ENCODE assay signal across 26 cellular contexts in genomic region chr7:112007185-112007584, GRCh38.
"Had no signal": no experiment of that assay in that cellular context is flagged by ENCODE, and none has a peak within 500 bp of the region (broad histone marks: within the 10 kb centered on the region; RNA-seq: fewer than 3 reads in every experiment).

No MANE protein-coding gene starts in this region.

- H3K27me3 ChIP-seq: stomach, suprapubic skin, testis, thyroid gland, tibial artery, tibial nerve, transverse colon, upper lobe of left lung, upper lobe of right lung, uterus, vagina had no signal

- H3K4me3 ChIP-seq: stomach, suprapubic skin, testis, thoracic aorta, thyroid gland, tibial artery, tibial nerve, transverse colon, upper lobe of left lung, upper lobe of right lung, uterus, vagina had no signal

- H3K9me3 ChIP-seq: stomach, suprapubic skin, testis, thoracic aorta, thyroid gland, tibial artery, tibial nerve, transverse colon, upper lobe of left lung, upper lobe of right lung, uterus, vagina had no signal

- ATAC-seq: stimulated activated effector memory CD8-positive, alpha-beta T cell treated with anti-CD3 and anti-CD28 coated beads, Interleukin-12 subunit alpha, Interleukin-12 subunit beta, amount 100 ng/mL, for 72 hours; stimulated activated memory B cell treated with anti-CD40 and anti-IgM and Interleukin-4, amounts not matched to agents 10 μg/mL and 1 μg/mL and 100 μg/mL, for 72 hours; stimulated activated naive B cell treated with anti-CD40 and anti-IgM and Interleukin-4, amounts not matched to agents 10 μg/mL and 1 μg/mL and 100 μg/mL, for 72 hours; stimulated activated naive CD8-positive, alpha-beta T cell treated with anti-CD3 and anti-CD28 coated beads, Interleukin-15, amount 100 ng/mL, for 72 hours; stimulated activated naive CD8-positive, alpha-beta T cell treated with anti-CD3 and anti-CD28 coated beads, Interleukin-15, Interleukin-2, amounts not matched to agents 100 U/mL and 50 U/mL, for 24 hours; upper lobe of right lung had no signal

- FAIRE-seq: urothelium cell line had no signal

- H3K36me3 ChIP-seq: stomach, suprapubic skin, thoracic aorta, thyroid gland, tibial artery, tibial nerve, transverse colon, uterus, vagina had no signal

- H3K27ac ChIP-seq: stomach, suprapubic skin, testis, thoracic aorta, thyroid gland, tibial artery, tibial nerve, transverse colon, upper lobe of left lung, upper lobe of right lung, uterus, vagina had no signal

- DNase-seq: stimulated activated CD4-positive, alpha-beta T cell treated with anti-CD3 and anti-CD28 coated beads, Interleukin-2, amount 100 ng/mL, for 48 hours; stimulated activated CD4-positive, alpha-beta T cell treated with anti-CD3 and anti-CD28 coated beads, Interleukin-4, amount 100 ng/mL, for 1 hour; stimulated activated CD4-positive, alpha-beta T cell treated with anti-CD3 and anti-CD28 coated beads, Interleukin-4, amount 100 ng/mL, for 24 hours; stimulated activated CD4-positive, alpha-beta T cell treated with anti-CD3 and anti-CD28 coated beads, Interleukin-4, amount 100 ng/mL, for 4 hours; stimulated activated CD8-positive, alpha-beta memory T cell treated with anti-CD3 and anti-CD28 coated beads, Interleukin-4, amount 100 ng/mL, for 48 hours; stimulated activated naive B cell treated with anti-CD40 and anti-IgM and Interleukin-4, amounts not matched to agents 10 μg/mL and 1 μg/mL and 100 μg/mL, for 72 hours; stimulated activated naive CD4-positive, alpha-beta T cell; stimulated activated naive CD4-positive, alpha-beta T cell treated with Interleukin-2 at 50 U/mL for 16 hours; stimulated activated naive CD8-positive, alpha-beta T cell treated with anti-CD3 and anti-CD28 coated beads, Interleukin-15, amount 100 ng/mL, for 72 hours; stimulated activated naive CD8-positive, alpha-beta T cell treated with anti-CD3 and anti-CD28 coated beads, Interleukin-15, Interleukin-2, amounts not matched to agents 100 U/mL and 50 U/mL, for 24 hours; stomach; substantia nigra; testis; thyroid gland; tibial artery; transverse colon; upper lobe of left lung; upper lobe of right lung; uterus had no signal

- H3K4me1 ChIP-seq: stomach, suprapubic skin, tibial artery, uterus, vagina had no signal
